Comparison of ENCODE assay signal across 40 cellular contexts in genomic region chr2:206756816-206757215, GRCh38. TPM values are rescaled to one million over a fixed set of nuclear protein-coding genes. Genes with fewer than 3 reads are reported as not detected.
"Had no signal": no experiment of that assay in that cellular context is flagged by ENCODE, and none has a peak within 500 bp of the region (broad histone marks: within the 10 kb centered on the region; RNA-seq: fewer than 3 reads in every experiment).

No MANE protein-coding gene starts in this region.

- DNase-seq: activated effector memory CD4-positive, alpha-beta T cell treated with anti-CD3 and anti-CD28 coated beads, Interleukin-2, amount 50 U/mL, for 16 hours; activated effector memory CD4-positive, alpha-beta T cell treated with Interleukin-2 at 50 U/mL for 16 hours; activated gamma-delta T cell; activated gamma-delta T cell treated with Interleukin-2 at 50 U/mL for 16 hours; activated naive CD4-positive, alpha-beta T cell; activated naive CD4-positive, alpha-beta T cell treated with anti-CD3 and anti-CD28 coated beads for 36 hours; activated naive CD4-positive, alpha-beta T cell treated with anti-CD3 and anti-CD28 coated beads, Interleukin-2, amount 10 ng/mL, durations not matched to agents 7 days and 5 days; activated naive CD4-positive, alpha-beta T cell treated with anti-CD3 and anti-CD28 coated beads, Interleukin-2, amount 50 U/mL, for 16 hours; activated naive CD4-positive, alpha-beta T cell treated with Interleukin-2 at 50 U/mL for 16 hours; activated naive CD8-positive, alpha-beta T cell treated with anti-CD3 and anti-CD28 coated beads for 36 hours; activated naive CD8-positive, alpha-beta T cell treated with anti-CD3 and anti-CD28 coated beads, Interleukin-2, amount 10 ng/mL, durations not matched to agents 7 days and 5 days; activated naive CD8-positive, alpha-beta T cell treated with anti-CD3 and anti-CD28 coated beads, Interleukin-2, amount 50 U/mL, for 24 hours; activated T-cell treated with anti-CD3 and anti-CD28 coated beads, Interleukin-2, amount 50 U/mL, for 1 hour; activated T-cell treated with anti-CD3 and anti-CD28 coated beads, Interleukin-2, amount 50 U/mL, for 24 hours; activated T-cell treated with anti-CD3 and anti-CD28 coated beads, Interleukin-2, amount 50 U/mL, for 4 hours; activated T-cell treated with anti-CD3 and anti-CD28 coated beads, Interleukin-2, amount 50 U/mL, for 48 hours; activated T-cell treated with anti-CD3 and anti-CD28 coated beads, Interleukin-2, amount 50 U/mL, for 72 hours; adrenal gland; amniotic stem cell; amygdala; anterior cingulate cortex; aorta; body of pancreas; brain microvascular endothelial cell; caudate nucleus; central memory CD4-positive, alpha-beta T cell; cerebellar nuclear complex had no signal

- ATAC-seq: activated naive CD4-positive, alpha-beta T cell treated with anti-CD3 and anti-CD28 coated beads, Interleukin-2, amount 50 U/mL, for 72 hours; activated naive CD8-positive, alpha-beta T cell treated with anti-CD3 and anti-CD28 coated beads, Interleukin-2, amount 50 U/mL, for 24 hours; activated T-cell treated with anti-CD3 and anti-CD28 coated beads, Interleukin-2, amount 50 U/mL, for 4 hours; activated T-cell treated with anti-CD3 and anti-CD28 coated beads, Interleukin-2, amount 50 U/mL, for 72 hours; activated T-helper 17 cell treated with anti-CD3 and anti-CD28 coated beads, Interleukin-2, amount 50 U/mL, for 72 hours; body of pancreas had no signal

- H3K4me1 ChIP-seq: adrenal gland, ascending aorta, body of pancreas, breast epithelium had no signal

- H3K27ac ChIP-seq: adrenal gland, ascending aorta, body of pancreas, brain microvascular endothelial cell, breast epithelium, cardiac muscle cell had no signal

- H3K4me3 ChIP-seq: adrenal gland, ascending aorta, body of pancreas, breast epithelium, cardiac muscle cell had no signal

- H3K27me3 ChIP-seq: adrenal gland, ascending aorta, body of pancreas, brain microvascular endothelial cell, breast epithelium had no signal

- H3K36me3 ChIP-seq: adrenal gland, ascending aorta, brain microvascular endothelial cell, breast epithelium, cardiac muscle cell had no signal

- FAIRE-seq: astrocyte, bronchial epithelial cell had no signal

- H3K9me3 ChIP-seq: adrenal gland, ascending aorta, body of pancreas, breast epithelium had no signal

RNA-seq across cellular contexts. Expression of gene MDH1B, which starts 8.3 kb away (rescaled TPM):
- total RNA-seq: ascending aorta, bronchial epithelial cell had no signal

RNA-seq across cellular contexts. Expression of gene DYTN, which starts 38.6 kb away (rescaled TPM):
- total RNA-seq: activated naive CD4-positive, alpha-beta T cell treated with anti-CD3 and anti-CD28 coated beads for 36 hours; activated naive CD4-positive, alpha-beta T cell treated with anti-CD3 and anti-CD28 coated beads, Interleukin-2, amount 50 U/mL, for 72 hours; activated naive CD8-positive, alpha-beta T cell treated with anti-CD3 and anti-CD28 coated beads for 36 hours; activated naive CD8-positive, alpha-beta T cell treated with anti-CD3 and anti-CD28 coated beads, Interleukin-2, amount 10 ng/mL, durations not matched to agents 7 days and 5 days; activated T-cell treated with anti-CD3 and anti-CD28 coated beads, Interleukin-2, amount 50 U/mL, for 4 hours; activated T-cell treated with anti-CD3 and anti-CD28 coated beads, Interleukin-2, amount 50 U/mL, for 72 hours; activated T-helper 1 cell treated with anti-CD3 and anti-CD28 coated beads, Interleukin-12 subunit alpha, Interleukin-12 subunit beta, Interleukin-2, Interleukin-4 antibody, amounts not matched to agents 30 ng/mL and 10 ng/mL and 1 ng/mL, durations not matched to agents 14 hours and 24 hours and 36 hours; activated T-helper 17 cell treated with anti-CD3 and anti-CD28 coated beads, Interleukin-2, amount 50 U/mL, for 72 hours; activated T-helper 2 cell treated with anti-CD3 and anti-CD28 coated beads, Interferon-gamma antibody, Interleukin-2, Interleukin-4, amounts not matched to agents 10 μg/mL and 5 μg/mL and 100 μg/mL, durations not matched to agents 14 hours and 24 hours and 36 hours; adrenal gland; aorta; ascending aorta; astrocyte; body of pancreas; breast epithelium; bronchial epithelial cell; cardiac muscle cell; cardiac septum; cerebellum; chondrocyte had no signal
- polyA plus RNA-seq: adipose tissue, adrenal gland, aorta, cardiac muscle cell had no signal
